ENCODE assay signal across 29 cellular contexts in the genomic region with DNA sequence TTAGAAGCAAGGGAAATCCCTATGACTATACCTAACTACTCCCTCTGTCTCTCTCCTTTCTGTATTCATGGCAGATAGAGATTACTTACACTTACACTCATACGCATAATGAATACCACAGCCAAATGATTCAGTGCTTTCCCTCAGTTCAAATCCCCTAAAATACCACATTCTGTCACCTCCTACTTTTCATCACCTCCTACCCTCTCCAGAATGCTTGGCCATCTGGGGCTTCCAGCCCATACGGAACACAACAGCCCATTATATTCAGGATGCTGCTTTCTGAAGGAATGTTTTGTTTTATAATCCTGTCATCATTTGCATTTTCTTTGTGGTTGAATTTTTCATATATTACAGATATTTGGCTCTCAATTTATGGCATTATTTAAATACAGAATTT.
"Had no signal": no experiment of that assay in that cellular context is flagged by ENCODE, and none has a peak within 500 bp of the region (broad histone marks: within the 10 kb centered on the region; RNA-seq: fewer than 3 reads in every experiment).

No MANE protein-coding gene starts in this region.

- DNase-seq: activated CD4-positive, alpha-beta memory T cell treated with anti-CD3 and anti-CD28 coated beads for 36 hours; activated CD4-positive, alpha-beta T cell treated with anti-CD3 and anti-CD28 coated beads for 36 hours; activated CD4-positive, alpha-beta T cell treated with anti-CD3 and anti-CD28 coated beads, Interleukin-2, amount 10 ng/mL, durations not matched to agents 24 days and 14 days; activated CD4-positive, CD25-positive, alpha-beta regulatory T cell; activated CD4-positive, CD25-positive, alpha-beta regulatory T cell treated with anti-CD3 and anti-CD28 coated beads, Interleukin-2, amount 50 U/mL, for 72 hours; activated CD8-positive, alpha-beta memory T cell treated with anti-CD3 and anti-CD28 coated beads, Interleukin-2, amount 10 ng/mL, durations not matched to agents 7 days and 5 days; activated CD8-positive, alpha-beta memory T cell treated with anti-CD3 and anti-CD28 coated beads, Interleukin-2, amount 50 U/mL, for 4 hours; activated CD8-positive, alpha-beta T cell treated with anti-CD3 and anti-CD28 coated beads, Interleukin-2, amount 10 ng/mL, durations not matched to agents 7 days and 5 days; activated effector memory CD4-positive, alpha-beta T cell treated with anti-CD3 and anti-CD28 coated beads, Interleukin-2, amount 50 U/mL, for 16 hours; activated naive CD4-positive, alpha-beta T cell treated with anti-CD3 and anti-CD28 coated beads for 36 hours; activated naive CD8-positive, alpha-beta T cell treated with anti-CD3 and anti-CD28 coated beads for 36 hours; activated naive CD8-positive, alpha-beta T cell treated with anti-CD3 and anti-CD28 coated beads, Interleukin-2, amount 50 U/mL, for 24 hours; activated T-cell treated with anti-CD3 and anti-CD28 coated beads, Interleukin-2, amount 50 U/mL, for 1 hour; activated T-cell treated with anti-CD3 and anti-CD28 coated beads, Interleukin-2, amount 50 U/mL, for 48 hours; adrenal gland; aorta; body of pancreas; caudate nucleus; cerebellar nuclear complex; colonic mucosa; effector CD8-positive, alpha-beta T cell; esophagus squamous epithelium; gastrocnemius medialis; glutamatergic neuron; heart left ventricle; T-helper 2 cell had no signal

- H3K4me3 ChIP-seq: adrenal gland, body of pancreas, colonic mucosa, esophagus squamous epithelium, gastrocnemius medialis, heart left ventricle had no signal

- H3K4me1 ChIP-seq: adrenal gland, body of pancreas, colonic mucosa, esophagus squamous epithelium, gastrocnemius medialis, heart left ventricle had no signal

- H3K36me3 ChIP-seq: adrenal gland, colonic mucosa, esophagus squamous epithelium, gastrocnemius medialis, heart left ventricle had no signal

- H3K27ac ChIP-seq: adrenal gland, body of pancreas, colonic mucosa, epithelial cell of prostate, esophagus squamous epithelium, gastrocnemius medialis, heart left ventricle had no signal

- H3K27me3 ChIP-seq: adrenal gland, body of pancreas, colonic mucosa, esophagus squamous epithelium, gastrocnemius medialis, heart left ventricle had no signal

- FAIRE-seq: endometrium, endothelial cell of umbilical vein had no signal

- H3K9me3 ChIP-seq: adrenal gland, body of pancreas, colonic mucosa, esophagus squamous epithelium, gastrocnemius medialis had no signal
